In genomic region chr11:58923300-58923788, GRCh38 we compare ENCODE assay signal across 8 cellular contexts. TPM values are rescaled to one million over a fixed set of nuclear protein-coding genes. Genes with fewer than 3 reads are reported as not detected.
DNase-seq lines count a peak whose midpoint lies in the region; ATAC-seq and TF ChIP-seq lines count a peak whose summit lies in the region.

No MANE protein-coding gene starts in this region.

- H3K27me3 ChIP-seq in CD4-positive, alpha-beta T cell (ENCODE audit: control insufficient read depth, insufficient read depth, low read length), result no peaks in the 10 kb centered on the region
- H3K27me3 ChIP-seq in colonic mucosa (no peaks in the 10 kb centered on the region), psoas muscle (ENCODE audit: insufficient read depth in 3 of 3, low read length in 2 of 3) (no peaks in the 10 kb centered on the region)

- ATAC-seq in CD4-positive, alpha-beta T cell (ENCODE audit: poor library complexity), result peak; percentile 40
- peak; percentile 88 for ATAC-seq in GM18505 (IDR thresholded peaks at IDR 0.05; ENCODE audit: unreplicated experiment)
- peak; percentile 77 for ATAC-seq in HG02840 (IDR thresholded peaks at IDR 0.05; ENCODE audit: low FRiP score, unreplicated experiment)
- no peak for ATAC-seq in psoas muscle

- H3K4me1 ChIP-seq in colonic mucosa, result peaks cover 13% of the 10 kb centered on the region
- no peaks in the 10 kb centered on the region for H3K4me1 ChIP-seq in psoas muscle

- intact Hi-C loops in CD4-positive, alpha-beta T cell (cut with DNase I, micrococcal nuclease), result loop anchor here in 1 of 2 experiments (10.0 kb wide), 1 partner anchor 269 kb away; no protein-coding TSS in a partner anchor
- intact Hi-C loops in colonic mucosa (cut with DNase I), result no loop called here
- intact Hi-C loops in psoas muscle (cut with DNase I), result no loop called here

- no peaks in the 10 kb centered on the region for H3K27me3 Mint-ChIP-seq in CD4-positive, alpha-beta T cell
- H3K27me3 Mint-ChIP-seq in nephron progenitor cell (ENCODE audit: low read depth, poor library complexity), result no peaks in the 10 kb centered on the region

- H3K9me3 ChIP-seq in CD4-positive, alpha-beta T cell (ENCODE audit: control insufficient read depth, low read length), result no peaks in the 10 kb centered on the region
- H3K9me3 ChIP-seq in colonic mucosa, result no peaks in the 10 kb centered on the region
- no peaks in the 10 kb centered on the region for H3K9me3 ChIP-seq in psoas muscle

- no peak overlapping the region for H3K27ac ChIP-seq in CD4-positive, alpha-beta T cell (ENCODE audit: low read depth, low read length)
- no peak overlapping the region for H3K27ac ChIP-seq in colonic mucosa
- H3K27ac ChIP-seq in psoas muscle, result no peak overlapping the region

- no peak for TF ChIP-seq POLR2A in GM18505 (IDR thresholded peaks at IDR 0.05; ENCODE audit: borderline replicate concordance, extremely low read depth, insufficient read depth, insufficient read length)

- peaks cover 27% of the 10 kb centered on the region for H3K4me1 Mint-ChIP-seq in CD4-positive, alpha-beta T cell (ENCODE audit: low read depth)
- peaks cover 64% of the 10 kb centered on the region for H3K4me1 Mint-ChIP-seq in nephron progenitor cell

- TF ChIP-seq CTCF in CD4-positive, alpha-beta T cell (IDR thresholded peaks at IDR 0.05), result peak; percentile 43
- peak; percentile 16 for TF ChIP-seq CTCF in colonic mucosa (IDR thresholded peaks at IDR 0.05)
- peak; percentile 28 for TF ChIP-seq CTCF in nephron progenitor cell (IDR thresholded peaks at IDR 0.05)
- no peak for TF ChIP-seq CTCF in psoas muscle (IDR thresholded peaks at IDR 0.05)

- CTCF ChIA-PET in CD4-positive, alpha-beta T cell (lab: Charles Lee), result no interaction called here

- POLR2A ChIA-PET in CD4-positive, alpha-beta T cell (lab: Charles Lee), result no interaction called here

- peaks cover 1% of the 10 kb centered on the region for H3K9me3 Mint-ChIP-seq in CD4-positive, alpha-beta T cell
- H3K9me3 Mint-ChIP-seq in nephron progenitor cell, result peaks cover 6% of the 10 kb centered on the region

- H3K4me3 ChIP-seq in colonic mucosa, result no peak overlapping the region
- no peak overlapping the region for H3K4me3 ChIP-seq in psoas muscle

- H3K36me3 ChIP-seq in colonic mucosa (no peaks in the 10 kb centered on the region), psoas muscle (ENCODE audit: insufficient read depth in 1 of 2, low read depth in 1 of 2) (no peaks in the 10 kb centered on the region)

- H3K9ac ChIP-seq in colonic mucosa (ENCODE audit: low read depth in 2 of 2, low read length in 2 of 2), result no peak overlapping the region

- no peak overlapping the region for H3K4me3 Mint-ChIP-seq in CD4-positive, alpha-beta T cell
- H3K4me3 Mint-ChIP-seq in nephron progenitor cell, result peak overlapping the region; percentile 52

- H3K27ac Mint-ChIP-seq in CD4-positive, alpha-beta T cell, result no peak overlapping the region
- no peak overlapping the region for H3K27ac Mint-ChIP-seq in nephron progenitor cell

- H3K36me3 Mint-ChIP-seq in CD4-positive, alpha-beta T cell (ENCODE audit: low read depth), result no peaks in the 10 kb centered on the region
- H3K36me3 Mint-ChIP-seq in nephron progenitor cell (ENCODE audit: low read depth), result no peaks in the 10 kb centered on the region

- whole genome bisulfite sequencing in psoas muscle, 3 donors, result 9 to 11% (median 9%) methylated on average over 5 of the region's 5 CpGs

- no peak for DNase-seq in CD4-positive, alpha-beta T cell
- peak; percentile 40 for DNase-seq in NCI-H748 treated with DMSO at 0.1 percent for 48 hours (lab: John Stamatoyannopoulos, UW)
- peak; percentile 55 for DNase-seq in colonic mucosa
- DNase-seq in nephron progenitor cell, result no peak
- DNase-seq in psoas muscle, result no peak
- DNase-seq in NCI-H2171 (lab: John Stamatoyannopoulos, UW), result no peak

RNA-seq across cellular contexts. Expression of gene GLYATL1, which starts 15.9 kb away (rescaled TPM):
- total RNA-seq in CD4-positive, alpha-beta T cell, result not detected
- 1 to 10 TPM in 1 of 2 donors, under 1 TPM in 1; 0.72 to 1.6 TPM for total RNA-seq in colonic mucosa
- not detected for total RNA-seq in psoas muscle
- polyA plus RNA-seq in psoas muscle, result not detected

Comparison
In these comparisons a context has a peak if more than half of its experiments do, and no peak if none do; other contexts are left out.
1. ATAC-seq: peak in CD4-positive, alpha-beta T cell (single experiment), GM18505 (single experiment) and HG02840 (single experiment); none in psoas muscle (0 of 4).
2. DNase-seq: peak in NCI-H748 treated with DMSO at 0.1 percent for 48 hours (single experiment) and colonic mucosa (single experiment); none in CD4-positive, alpha-beta T cell (0 of 10), nephron progenitor cell (single experiment), psoas muscle (0 of 2) and NCI-H2171 (single experiment).